Comparison of ENCODE assay signal across 1 cellular context in the genomic region with DNA sequence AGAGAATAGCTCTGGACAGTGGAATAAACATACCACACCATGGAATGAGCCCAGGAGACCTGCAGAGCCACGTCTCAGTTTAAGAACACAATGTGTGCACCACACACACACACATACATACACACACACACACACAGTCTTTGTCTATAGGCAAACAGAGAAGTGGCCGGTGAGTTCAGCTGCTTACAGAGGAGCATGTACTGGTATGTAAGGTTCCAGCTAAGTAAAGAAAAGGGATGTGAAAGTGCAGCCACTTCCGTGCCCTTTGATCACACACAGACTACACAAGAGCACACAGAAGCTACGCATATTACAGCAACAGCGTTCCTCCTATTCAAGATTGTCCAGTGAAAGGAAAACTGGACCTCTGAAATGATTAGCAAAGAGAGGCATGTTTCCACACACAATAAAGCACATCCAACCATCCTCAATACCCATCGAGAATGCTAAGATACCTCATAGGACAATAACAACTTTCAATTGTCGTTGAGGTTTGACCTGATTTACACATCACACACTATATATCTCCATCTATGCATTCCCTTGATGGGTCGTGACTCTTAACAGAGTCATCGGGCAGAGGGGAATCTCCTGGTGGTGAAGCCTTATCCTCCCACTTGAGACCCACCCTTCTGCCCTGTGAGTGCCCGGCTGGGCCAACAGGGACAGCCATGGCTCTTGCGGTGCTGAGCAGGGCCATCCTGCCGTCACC.
TF ChIP-seq lines count a peak whose summit lies in the region.

No MANE protein-coding gene starts in this region.

TF ChIP-seq in HepG2, 621 proteins besides CTCF, POLR2A, EP300 and RAD21 (continued from another document):
- TF ChIP-seq, protein P1, sequence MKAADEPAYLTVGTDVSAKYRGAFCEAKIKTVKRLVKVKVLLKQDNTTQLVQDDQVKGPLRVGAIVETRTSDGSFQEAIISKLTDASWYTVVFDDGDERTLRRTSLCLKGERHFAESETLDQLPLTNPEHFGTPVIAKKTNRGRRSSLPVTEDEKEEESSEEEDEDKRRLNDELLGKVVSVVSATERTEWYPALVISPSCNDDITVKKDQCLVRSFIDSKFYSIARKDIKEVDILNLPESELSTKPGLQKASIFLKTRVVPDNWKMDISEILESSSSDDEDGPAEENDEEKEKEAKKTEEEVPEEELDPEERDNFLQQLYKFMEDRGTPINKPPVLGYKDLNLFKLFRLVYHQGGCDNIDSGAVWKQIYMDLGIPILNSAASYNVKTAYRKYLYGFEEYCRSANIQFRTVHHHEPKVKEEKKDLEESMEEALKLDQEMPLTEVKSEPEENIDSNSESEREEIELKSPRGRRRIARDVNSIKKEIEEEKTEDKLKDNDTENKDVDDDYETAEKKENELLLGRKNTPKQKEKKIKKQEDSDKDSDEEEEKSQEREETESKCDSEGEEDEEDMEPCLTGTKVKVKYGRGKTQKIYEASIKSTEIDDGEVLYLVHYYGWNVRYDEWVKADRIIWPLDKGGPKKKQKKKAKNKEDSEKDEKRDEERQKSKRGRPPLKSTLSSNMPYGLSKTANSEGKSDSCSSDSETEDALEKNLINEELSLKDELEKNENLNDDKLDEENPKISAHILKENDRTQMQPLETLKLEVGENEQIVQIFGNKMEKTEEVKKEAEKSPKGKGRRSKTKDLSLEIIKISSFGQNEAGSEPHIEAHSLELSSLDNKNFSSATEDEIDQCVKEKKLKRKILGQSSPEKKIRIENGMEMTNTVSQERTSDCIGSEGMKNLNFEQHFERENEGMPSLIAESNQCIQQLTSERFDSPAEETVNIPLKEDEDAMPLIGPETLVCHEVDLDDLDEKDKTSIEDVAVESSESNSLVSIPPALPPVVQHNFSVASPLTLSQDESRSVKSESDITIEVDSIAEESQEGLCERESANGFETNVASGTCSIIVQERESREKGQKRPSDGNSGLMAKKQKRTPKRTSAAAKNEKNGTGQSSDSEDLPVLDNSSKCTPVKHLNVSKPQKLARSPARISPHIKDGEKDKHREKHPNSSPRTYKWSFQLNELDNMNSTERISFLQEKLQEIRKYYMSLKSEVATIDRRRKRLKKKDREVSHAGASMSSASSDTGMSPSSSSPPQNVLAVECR (CRISPR knock-in tag; IDR thresholded peaks at IDR 0.05; ENCODE audit: borderline replicate concordance) = peak; percentile 39; the same call in 1 of the 2 replicates
- TF ChIP-seq, protein P2, sequence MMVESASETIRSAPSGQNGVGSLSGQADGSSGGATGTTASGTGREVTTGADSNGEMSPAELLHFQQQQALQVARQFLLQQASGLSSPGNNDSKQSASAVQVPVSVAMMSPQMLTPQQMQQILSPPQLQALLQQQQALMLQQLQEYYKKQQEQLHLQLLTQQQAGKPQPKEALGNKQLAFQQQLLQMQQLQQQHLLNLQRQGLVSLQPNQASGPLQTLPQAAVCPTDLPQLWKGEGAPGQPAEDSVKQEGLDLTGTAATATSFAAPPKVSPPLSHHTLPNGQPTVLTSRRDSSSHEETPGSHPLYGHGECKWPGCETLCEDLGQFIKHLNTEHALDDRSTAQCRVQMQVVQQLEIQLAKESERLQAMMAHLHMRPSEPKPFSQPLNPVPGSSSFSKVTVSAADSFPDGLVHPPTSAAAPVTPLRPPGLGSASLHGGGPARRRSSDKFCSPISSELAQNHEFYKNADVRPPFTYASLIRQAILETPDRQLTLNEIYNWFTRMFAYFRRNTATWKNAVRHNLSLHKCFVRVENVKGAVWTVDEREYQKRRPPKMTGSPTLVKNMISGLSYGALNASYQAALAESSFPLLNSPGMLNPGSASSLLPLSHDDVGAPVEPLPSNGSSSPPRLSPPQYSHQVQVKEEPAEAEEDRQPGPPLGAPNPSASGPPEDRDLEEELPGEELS (CRISPR knock-in tag; IDR thresholded peaks at IDR 0.05) = peak; percentile 62
- TF ChIP-seq TOE1 (CRISPR knock-in tag; IDR thresholded peaks at IDR 0.05) (no peak), ZMYM3 (CRISPR knock-in tag; IDR thresholded peaks at IDR 0.05) (no peak), ZNF577 (CRISPR knock-in tag; IDR thresholded peaks at IDR 0.05; ENCODE audit: borderline replicate concordance, low read depth) (no peak), ERF (CRISPR knock-in tag; IDR thresholded peaks at IDR 0.05) (peak; percentile 32; the same call in 1 of the 2 replicates), NR2F1 (CRISPR knock-in tag; IDR thresholded peaks at IDR 0.05) (peak in 1 of 2 experiments; percentile 68; a peak in 2 of 4 replicates), SOX5 (CRISPR knock-in tag; IDR thresholded peaks at IDR 0.05; ENCODE audit: borderline replicate concordance) (peak; percentile 90)
- TF ChIP-seq, protein P3, sequence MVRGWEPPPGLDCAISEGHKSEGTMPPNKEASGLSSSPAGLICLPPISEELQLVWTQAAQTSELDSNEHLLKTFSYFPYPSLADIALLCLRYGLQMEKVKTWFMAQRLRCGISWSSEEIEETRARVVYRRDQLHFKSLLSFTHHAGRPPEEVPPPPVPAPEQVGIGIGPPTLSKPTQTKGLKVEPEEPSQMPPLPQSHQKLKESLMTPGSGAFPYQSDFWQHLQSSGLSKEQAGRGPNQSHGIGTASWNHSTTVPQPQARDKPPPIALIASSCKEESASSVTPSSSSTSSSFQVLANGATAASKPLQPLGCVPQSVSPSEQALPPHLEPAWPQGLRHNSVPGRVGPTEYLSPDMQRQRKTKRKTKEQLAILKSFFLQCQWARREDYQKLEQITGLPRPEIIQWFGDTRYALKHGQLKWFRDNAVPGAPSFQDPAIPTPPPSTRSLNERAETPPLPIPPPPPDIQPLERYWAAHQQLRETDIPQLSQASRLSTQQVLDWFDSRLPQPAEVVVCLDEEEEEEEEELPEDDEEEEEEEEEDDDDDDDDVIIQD (CRISPR knock-in tag; IDR thresholded peaks at IDR 0.05; ENCODE audit: low read depth) = no peak
TF ChIP-seq in HepG2: peak in this region for 103.
